ENCODE assay signal across 26 cellular contexts in genomic region chr10:37478381-37478780, GRCh38.
"Had no signal": no experiment of that assay in that cellular context is flagged by ENCODE, and none has a peak within 500 bp of the region (broad histone marks: within the 10 kb centered on the region; RNA-seq: fewer than 3 reads in every experiment).

No MANE protein-coding gene starts in this region.

- H3K36me3 Mint-ChIP-seq: activated naive CD8-positive, alpha-beta T cell treated with anti-CD3 and anti-CD28 coated beads for 36 hours had no signal

- H3K9ac ChIP-seq: KMS-11 had no signal

- DNase-seq: activated CD4-positive, alpha-beta T cell treated with anti-CD3 and anti-CD28 coated beads, Interleukin-2, amount 10 ng/mL, durations not matched to agents 24 days and 14 days; activated CD4-positive, alpha-beta T cell treated with anti-CD3 and anti-CD28 coated beads, Interleukin-2, amount 50 U/mL, for 4 hours; activated CD8-positive, alpha-beta T cell treated with anti-CD3 and anti-CD28 coated beads for 36 hours; activated effector memory CD4-positive, alpha-beta T cell treated with anti-CD3 and anti-CD28 coated beads, Interleukin-2, amount 50 U/mL, for 16 hours; activated naive CD4-positive, alpha-beta T cell; activated naive CD4-positive, alpha-beta T cell treated with anti-CD3 and anti-CD28 coated beads, Interleukin-2, amount 50 U/mL, for 16 hours; activated naive CD8-positive, alpha-beta T cell treated with anti-CD3 and anti-CD28 coated beads for 36 hours; activated T-cell treated with anti-CD3 and anti-CD28 coated beads, Interleukin-2, amount 50 U/mL, for 1 hour; activated T-cell treated with anti-CD3 and anti-CD28 coated beads, Interleukin-2, amount 50 U/mL, for 72 hours; amniotic stem cell; aorta; brain microvascular endothelial cell; central memory CD4-positive, alpha-beta T cell; NCI-H1048; NCI-H1105 treated with DMSO at 0.1 percent for 48 hours; NCI-H1436; NCI-H1694; NCI-H1930; NCI-H2081 treated with DMSO at 0.1 percent for 48 hours; NCI-H226; NCI-H446 treated with DMSO at 0.1 percent for 48 hours; NCI-H69; T1000 had no signal

- H3K27me3 Mint-ChIP-seq: activated CD4-positive, alpha-beta T cell treated with anti-CD3 and anti-CD28 coated beads, Interleukin-2, amount 10 ng/mL, durations not matched to agents 24 days and 14 days; activated CD8-positive, alpha-beta T cell treated with anti-CD3 and anti-CD28 coated beads for 36 hours; activated naive CD8-positive, alpha-beta T cell treated with anti-CD3 and anti-CD28 coated beads for 36 hours; activated T-helper 17 cell treated with anti-CD3 and anti-CD28 coated beads, Interleukin-2, amount 50 U/mL, for 72 hours had no signal

- H3K4me1 Mint-ChIP-seq: activated CD4-positive, alpha-beta T cell treated with anti-CD3 and anti-CD28 coated beads, Interleukin-2, amount 10 ng/mL, durations not matched to agents 24 days and 14 days; activated naive CD8-positive, alpha-beta T cell treated with anti-CD3 and anti-CD28 coated beads for 36 hours; activated T-helper 17 cell treated with anti-CD3 and anti-CD28 coated beads, Interleukin-2, amount 50 U/mL, for 72 hours had no signal

- H3K27ac ChIP-seq: brain microvascular endothelial cell, KMS-11, SK-N-MC had no signal

- H3K4me3 ChIP-seq: SK-N-MC had no signal

- H3K36me3 ChIP-seq: brain microvascular endothelial cell had no signal

- H3K4me2 ChIP-seq: KMS-11 had no signal

- H3K27ac Mint-ChIP-seq: activated CD4-positive, alpha-beta T cell treated with anti-CD3 and anti-CD28 coated beads, Interleukin-2, amount 10 ng/mL, durations not matched to agents 24 days and 14 days; activated CD8-positive, alpha-beta T cell treated with anti-CD3 and anti-CD28 coated beads for 36 hours; activated naive CD8-positive, alpha-beta T cell treated with anti-CD3 and anti-CD28 coated beads for 36 hours; activated T-cell treated with anti-CD3 and anti-CD28 coated beads, Interleukin-2, amount 50 U/mL, for 72 hours; activated T-helper 17 cell treated with anti-CD3 and anti-CD28 coated beads, Interleukin-2, amount 50 U/mL, for 72 hours had no signal

- H3K9me3 Mint-ChIP-seq: activated CD4-positive, alpha-beta T cell treated with anti-CD3 and anti-CD28 coated beads, Interleukin-2, amount 10 ng/mL, durations not matched to agents 24 days and 14 days; activated naive CD8-positive, alpha-beta T cell treated with anti-CD3 and anti-CD28 coated beads for 36 hours; activated T-helper 17 cell treated with anti-CD3 and anti-CD28 coated beads, Interleukin-2, amount 50 U/mL, for 72 hours had no signal

- ATAC-seq: activated CD8-positive, alpha-beta T cell treated with anti-CD3 and anti-CD28 coated beads for 36 hours; activated T-cell treated with anti-CD3 and anti-CD28 coated beads, Interleukin-2, amount 50 U/mL, for 72 hours; activated T-helper 17 cell treated with anti-CD3 and anti-CD28 coated beads, Interleukin-2, amount 50 U/mL, for 72 hours had no signal

- H3K27me3 ChIP-seq: brain microvascular endothelial cell had no signal

- H3K4me3 Mint-ChIP-seq: activated CD4-positive, alpha-beta T cell treated with anti-CD3 and anti-CD28 coated beads, Interleukin-2, amount 10 ng/mL, durations not matched to agents 24 days and 14 days; activated CD8-positive, alpha-beta T cell treated with anti-CD3 and anti-CD28 coated beads for 36 hours; activated naive CD8-positive, alpha-beta T cell treated with anti-CD3 and anti-CD28 coated beads for 36 hours; activated T-cell treated with anti-CD3 and anti-CD28 coated beads, Interleukin-2, amount 50 U/mL, for 72 hours; activated T-helper 17 cell treated with anti-CD3 and anti-CD28 coated beads, Interleukin-2, amount 50 U/mL, for 72 hours had no signal
